10 cellular contexts compared by ENCODE assay signal in genomic region chr9:110133608-110134214, GRCh38.
DNase-seq lines count a peak whose midpoint lies in the region; ATAC-seq and TF ChIP-seq lines count a peak whose summit lies in the region.
"Had no signal": no experiment of that assay in that cellular context is flagged by ENCODE, and none has a peak within 500 bp of the region (broad histone marks: within the 10 kb centered on the region; RNA-seq: fewer than 3 reads in every experiment).

No MANE protein-coding gene starts in this region.

- no peak overlapping the region for H3K4me3 ChIP-seq in IMR-90 (ENCODE audit: insufficient read depth, low read depth, low read length)
- H3K4me3 ChIP-seq: adrenal gland, thoracic aorta had no signal

- H3K27me3 ChIP-seq in IMR-90 (ENCODE audit: control insufficient read depth, insufficient read depth, low read length), result no peaks in the 10 kb centered on the region
- H3K27me3 ChIP-seq: adrenal gland had no signal

- H3K27ac ChIP-seq in IMR-90 (ENCODE audit: insufficient read depth, low read length), result peak overlapping the region; percentile 32; the same call in 1 of the 2 replicates
- H3K27ac ChIP-seq: adrenal gland had no signal

- no peak overlapping the region for H3K4ac ChIP-seq in IMR-90 (ENCODE audit: low read depth, low read length)

- H3K9ac ChIP-seq in IMR-90 (ENCODE audit: low read depth, low read length), result no peak overlapping the region

- no peaks in the 10 kb centered on the region for H3K9me3 Mint-ChIP-seq in activated T-helper 17 cell treated with anti-CD3 and anti-CD28 coated beads, Interleukin-2, amount 50 U/mL, for 72 hours
- H3K9me3 Mint-ChIP-seq in stimulated activated naive B cell treated with anti-CD40 and anti-IgM and Interleukin-4, amounts not matched to agents 10 μg/mL and 1 μg/mL and 100 μg/mL, for 72 hours, result peaks cover 0 to 3% of the 10 kb centered on the region in 2 donors

- no peak overlapping the region for H2BK15ac ChIP-seq in IMR-90 (ENCODE audit: low read depth, low read length)

- peak; percentile 80 for DNase-seq in IMR-90
- peak; percentile 45 for DNase-seq in fibroblast of the conjunctiva (ENCODE audit: low read depth)
- no peak for DNase-seq in stimulated activated naive B cell treated with anti-CD40 and anti-IgM and Interleukin-4, amounts not matched to agents 10 μg/mL and 1 μg/mL and 100 μg/mL, for 72 hours
- DNase-seq: adrenal gland, RPMI8226 had no signal

- TF ChIP-seq RAD21 in IMR-90 (IDR thresholded peaks at IDR 0.05; ENCODE audit: low read length), result no peak

- peaks cover 94% of the 10 kb centered on the region for H4K20me1 ChIP-seq in IMR-90 (ENCODE audit: insufficient read depth, low read length)

- no peak overlapping the region for H2AK9ac ChIP-seq in IMR-90 (replicated peaks; ENCODE audit: low read depth, low read length, poor library complexity)

- CTCF ChIA-PET in IMR-90 (lab: Yijun Ruan, JAX), result no interaction called here

- peaks cover 45% of the 10 kb centered on the region for H3K9me1 ChIP-seq in IMR-90 (ENCODE audit: insufficient read depth, low read length)

- H2AFZ ChIP-seq in IMR-90 (replicated peaks; ENCODE audit: low read length, poor library complexity), result no peak overlapping the region

- no peaks in the 10 kb centered on the region for H3K27me3 Mint-ChIP-seq in activated T-helper 17 cell treated with anti-CD3 and anti-CD28 coated beads, Interleukin-2, amount 50 U/mL, for 72 hours
- H3K27me3 Mint-ChIP-seq in stimulated activated naive B cell treated with anti-CD40 and anti-IgM and Interleukin-4, amounts not matched to agents 10 μg/mL and 1 μg/mL and 100 μg/mL, for 72 hours, result no peaks in the 10 kb centered on the region

- no peak overlapping the region for H2BK20ac ChIP-seq in IMR-90 (ENCODE audit: low read depth, low read length)

- H2AK5ac ChIP-seq in IMR-90 (ENCODE audit: low read depth, low read length), result no peak overlapping the region

- no CpG with 5 or more reads among the region's 4 CpGs for WGBS in IMR-90 (ENCODE audit: extremely low coverage in 2 of 2, insufficient read length in 1 of 2), 2 experiments

- 0 out of 2 replicates have a peak overlapping the region, but pooled peaks have one; percentile 23 for H3K4me2 ChIP-seq in IMR-90 (ENCODE audit: low read depth, low read length)

- H3K4me1 Mint-ChIP-seq in activated T-helper 17 cell treated with anti-CD3 and anti-CD28 coated beads, Interleukin-2, amount 50 U/mL, for 72 hours, result peaks cover 4% of the 10 kb centered on the region
- peaks cover 54 to 84% of the 10 kb centered on the region in 2 donors for H3K4me1 Mint-ChIP-seq in stimulated activated naive B cell treated with anti-CD40 and anti-IgM and Interleukin-4, amounts not matched to agents 10 μg/mL and 1 μg/mL and 100 μg/mL, for 72 hours

- peaks cover 28% of the 10 kb centered on the region for H3K36me3 Mint-ChIP-seq in activated T-helper 17 cell treated with anti-CD3 and anti-CD28 coated beads, Interleukin-2, amount 50 U/mL, for 72 hours (ENCODE audit: low read depth)
- H3K36me3 Mint-ChIP-seq in stimulated activated naive B cell treated with anti-CD40 and anti-IgM and Interleukin-4, amounts not matched to agents 10 μg/mL and 1 μg/mL and 100 μg/mL, for 72 hours, result peaks cover 72 to 75% of the 10 kb centered on the region in 2 donors

- H3K56ac ChIP-seq in IMR-90 (ENCODE audit: extremely low read depth, insufficient read depth, low read length), result no peak overlapping the region

- H3K18ac ChIP-seq in IMR-90 (ENCODE audit: low read depth, low read length), result no peak overlapping the region

- in situ Hi-C loops in IMR-90 (cut with MboI; ENCODE audit: low sequenced_read_pairs), result no loop called here

- no peak overlapping the region for H3K27ac Mint-ChIP-seq in activated T-helper 17 cell treated with anti-CD3 and anti-CD28 coated beads, Interleukin-2, amount 50 U/mL, for 72 hours
- H3K27ac Mint-ChIP-seq in stimulated activated naive B cell treated with anti-CD40 and anti-IgM and Interleukin-4, amounts not matched to agents 10 μg/mL and 1 μg/mL and 100 μg/mL, for 72 hours, result peak overlapping the region; percentile 72

- ATAC-seq in IMR-90 (ENCODE audit: low read depth) (no peak; the same call in 1 of the 2 replicates), GM18909 (IDR thresholded peaks at IDR 0.05; ENCODE audit: poor library complexity, unreplicated experiment) (no peak), GM19023 (IDR thresholded peaks at IDR 0.05; ENCODE audit: unreplicated experiment) (no peak), GM21360 (IDR thresholded peaks at IDR 0.05; ENCODE audit: unreplicated experiment) (no peak)
- peak; percentile 44 for ATAC-seq in activated T-helper 17 cell treated with anti-CD3 and anti-CD28 coated beads, Interleukin-2, amount 50 U/mL, for 72 hours (replicated peaks)
- ATAC-seq in stimulated activated naive B cell treated with anti-CD40 and anti-IgM and Interleukin-4, amounts not matched to agents 10 μg/mL and 1 μg/mL and 100 μg/mL, for 72 hours (replicated peaks), result no peak

- H4K91ac ChIP-seq in IMR-90 (ENCODE audit: insufficient read depth, low read depth, low read length), result no peak overlapping the region

- H3K14ac ChIP-seq in IMR-90 (replicated peaks; ENCODE audit: low read depth, low read length), result no peak overlapping the region

- peaks cover 24 to 84% of the 10 kb centered on the region in 2 experiments for H3K79me1 ChIP-seq in IMR-90 (ENCODE audit: low read depth in 1 of 2, low read length in 2 of 2)

- POLR2A ChIA-PET in IMR-90 (lab: Charles Lee; ENCODE audit: unreplicated experiment), result no interaction called here

- no peak overlapping the region for H4K5ac ChIP-seq in IMR-90 (ENCODE audit: low read depth, low read length)

- H3K36me3 ChIP-seq in IMR-90 (ENCODE audit: control insufficient read depth, insufficient read depth, low read length), result peaks cover 28% of the 10 kb centered on the region
- H3K36me3 ChIP-seq: adrenal gland had no signal

- no peak overlapping the region for H2BK5ac ChIP-seq in IMR-90 (ENCODE audit: low read depth, low read length, poor library complexity, severe bottlenecking)

- intact Hi-C loops in IMR-90 (cut with micrococcal nuclease), result no loop called here

- peaks cover 38% of the 10 kb centered on the region for H3K4me1 ChIP-seq in IMR-90 (ENCODE audit: control insufficient read depth, insufficient read depth, low read length)

- dilution Hi-C loops in IMR-90 (cut with HindIII; ENCODE audit: low sequenced_read_pairs, unreplicated experiment), result no loop called here

- no peak for TF ChIP-seq CTCF in IMR-90 (conservative IDR thresholded peaks at IDR 0.05; ENCODE audit: low read depth, low read length)

- H3K23ac ChIP-seq in IMR-90 (ENCODE audit: low read depth, low read length), result no peak overlapping the region

- no TSS peak for BruUV-seq in IMR-90 (replicated peaks; lab: Mats Ljungman, UMichigan)

- no peak for TF ChIP-seq POLR2A in IMR-90 (IDR thresholded peaks at IDR 0.05; ENCODE audit: low read depth, low read length)

- H3K9me3 ChIP-seq in IMR-90 (ENCODE audit: control insufficient read depth, insufficient read depth, low read length), result no peaks in the 10 kb centered on the region
- H3K9me3 ChIP-seq: adrenal gland, thoracic aorta had no signal

- no peak overlapping the region for H3K4me3 Mint-ChIP-seq in activated T-helper 17 cell treated with anti-CD3 and anti-CD28 coated beads, Interleukin-2, amount 50 U/mL, for 72 hours
- H3K4me3 Mint-ChIP-seq in stimulated activated naive B cell treated with anti-CD40 and anti-IgM and Interleukin-4, amounts not matched to agents 10 μg/mL and 1 μg/mL and 100 μg/mL, for 72 hours, result peak overlapping the region; percentile 27 to 30

- no peak overlapping the region for H4K8ac ChIP-seq in IMR-90 (ENCODE audit: low read depth in 2 of 2, low read length in 2 of 2)

- H2BK120ac ChIP-seq in IMR-90 (ENCODE audit: low read depth, low read length), result no peak overlapping the region

TF ChIP-seq in IMR-90, 13 proteins besides CTCF, POLR2A, EP300 and RAD21:
- peak; percentile 36; the same call in 1 of the 2 replicates for TF ChIP-seq BHLHE40 (IDR thresholded peaks at IDR 0.05; ENCODE audit: low read depth, low read length)
- no peak for TF ChIP-seq ELK1 (IDR thresholded peaks at IDR 0.05; ENCODE audit: borderline replicate concordance, low read depth, low read length)
- TF ChIP-seq FOS (IDR thresholded peaks at IDR 0.05; ENCODE audit: low read depth, low read length), result peak; percentile 78
